In the genomic region with DNA sequence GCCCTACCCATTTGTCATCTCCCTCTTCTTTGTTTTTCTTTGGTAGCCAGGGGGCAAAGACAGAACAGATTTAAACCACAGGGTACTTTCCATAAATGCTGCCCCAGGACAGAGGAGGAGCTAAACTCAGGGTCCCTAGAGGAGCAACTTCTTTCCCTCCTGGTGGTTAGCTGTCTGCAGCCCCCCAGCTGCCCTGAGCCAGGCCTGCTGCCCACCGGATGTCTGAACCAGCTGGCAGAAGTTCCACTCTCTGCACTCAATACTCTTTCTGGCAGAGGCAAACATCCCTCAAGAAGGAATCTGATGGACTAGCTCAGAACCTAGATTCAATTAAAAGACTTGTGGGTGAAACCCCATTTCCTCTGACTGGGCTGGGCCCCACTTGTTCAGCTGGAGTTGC, we compare ENCODE assay signal across 16 cellular contexts. TPM values are rescaled to one million over a fixed set of nuclear protein-coding genes. Genes with fewer than 3 reads are reported as not detected.
DNase-seq lines count a peak whose midpoint lies in the region; ATAC-seq and TF ChIP-seq lines count a peak whose summit lies in the region.
"Had no signal": no experiment of that assay in that cellular context is flagged by ENCODE, and none has a peak within 500 bp of the region (broad histone marks: within the 10 kb centered on the region; RNA-seq: fewer than 3 reads in every experiment).

No MANE protein-coding gene starts in this region.

- peaks cover 20% of the 10 kb centered on the region for H3K79me2 ChIP-seq in KMS-11 (ENCODE audit: insufficient read depth, low read depth)

- no peaks in the 10 kb centered on the region for H3K9me3 Mint-ChIP-seq in activated T-cell treated with anti-CD3 and anti-CD28 coated beads, Interleukin-2, amount 50 U/mL, for 24 hours
- H3K9me3 Mint-ChIP-seq in stimulated activated naive CD8-positive, alpha-beta T cell treated with anti-CD3 and anti-CD28 coated beads, Interleukin-15, amount 100 ng/mL, for 72 hours = no peaks in the 10 kb centered on the region
- H3K9me3 Mint-ChIP-seq: IgD-negative memory B cell had no signal

- no peak overlapping the region; the same call in 1 of the 2 replicates for H2AFZ ChIP-seq in KMS-11 (ENCODE audit: low read depth)

- H3K4me1 Mint-ChIP-seq in activated T-cell treated with anti-CD3 and anti-CD28 coated beads, Interleukin-2, amount 50 U/mL, for 24 hours (ENCODE audit: low read depth) = peaks cover 71% of the 10 kb centered on the region
- H3K4me1 Mint-ChIP-seq in stimulated activated naive CD8-positive, alpha-beta T cell treated with anti-CD3 and anti-CD28 coated beads, Interleukin-15, amount 100 ng/mL, for 72 hours = peaks cover 82% of the 10 kb centered on the region

- H3K27me3 ChIP-seq in KMS-11 (ENCODE audit: insufficient read depth, low read depth) (no peaks in the 10 kb centered on the region), duodenal mucosa (ENCODE audit: control insufficient read depth in 1 of 2, insufficient read depth in 2 of 2, low read length in 2 of 2) (no peaks in the 10 kb centered on the region)
- H3K27me3 ChIP-seq: brain microvascular endothelial cell had no signal

- H3K36me3 ChIP-seq in KMS-11 (ENCODE audit: insufficient read depth) (no peaks in the 10 kb centered on the region), duodenal mucosa (ENCODE audit: control insufficient read depth in 1 of 2, insufficient read depth in 2 of 2, low read length in 2 of 2) (peaks cover 6 to 29% of the 10 kb centered on the region in 2 donors)
- H3K36me3 ChIP-seq: tibial artery had no signal

- H3K4me3 Mint-ChIP-seq in activated T-cell treated with anti-CD3 and anti-CD28 coated beads, Interleukin-2, amount 50 U/mL, for 24 hours = no peak overlapping the region
- H3K4me3 Mint-ChIP-seq in stimulated activated naive CD8-positive, alpha-beta T cell treated with anti-CD3 and anti-CD28 coated beads, Interleukin-15, amount 100 ng/mL, for 72 hours = peak overlapping the region; percentile 8 to 71

- peaks cover 95% of the 10 kb centered on the region for H3K36me3 Mint-ChIP-seq in activated T-cell treated with anti-CD3 and anti-CD28 coated beads, Interleukin-2, amount 50 U/mL, for 24 hours (ENCODE audit: low read depth)
- H3K36me3 Mint-ChIP-seq: IgD-negative memory B cell had no signal

- H3K27ac ChIP-seq in KMS-11 (peak overlapping the region; percentile 83), duodenal mucosa (ENCODE audit: low read depth, low read length) (no peak overlapping the region)
- H3K27ac ChIP-seq: brain microvascular endothelial cell, psoas muscle, tibial artery had no signal

- H3K4me3 ChIP-seq in KMS-11 (IDR thresholded peaks at IDR 0.05; ENCODE audit: insufficient read depth, low read depth, low read length) (no peak overlapping the region), duodenal mucosa (ENCODE audit: low read depth in 1 of 2, low read length in 2 of 2) (peak overlapping the region in 1 of 2 donors; percentile 24)
- H3K4me3 ChIP-seq: psoas muscle, tibial artery had no signal

- peak overlapping the region; percentile 41; the same call in 1 of the 2 replicates for H3K9ac ChIP-seq in KMS-11
- peak overlapping the region; percentile 8 to 27 for H3K9ac ChIP-seq in duodenal mucosa (ENCODE audit: low read depth in 1 of 2, low read length in 2 of 2)

- no peaks in the 10 kb centered on the region for H3K27me3 Mint-ChIP-seq in activated T-cell treated with anti-CD3 and anti-CD28 coated beads, Interleukin-2, amount 50 U/mL, for 24 hours
- peaks cover 7% of the 10 kb centered on the region for H3K27me3 Mint-ChIP-seq in stimulated activated naive CD8-positive, alpha-beta T cell treated with anti-CD3 and anti-CD28 coated beads, Interleukin-15, amount 100 ng/mL, for 72 hours

- DNase-seq in activated T-cell treated with anti-CD3 and anti-CD28 coated beads, Interleukin-2, amount 50 U/mL, for 24 hours = no peak
- no peak for DNase-seq in activated T-cell treated with anti-CD3 and anti-CD28 coated beads, Interleukin-2, amount 50 U/mL, for 1 hour
- DNase-seq in stimulated activated naive CD8-positive, alpha-beta T cell treated with anti-CD3 and anti-CD28 coated beads, Interleukin-15, amount 100 ng/mL, for 72 hours = no peak
- no peak for DNase-seq in activated CD4-positive, CD25-positive, alpha-beta regulatory T cell treated with anti-CD3 and anti-CD28 coated beads, Interleukin-2, amount 50 U/mL, for 72 hours
- DNase-seq in cardiac septum (ENCODE audit: low spot score) = no peak
- DNase-seq: activated naive CD4-positive, alpha-beta T cell treated with anti-CD3 and anti-CD28 coated beads, Interleukin-2, amount 50 U/mL, for 16 hours; brain microvascular endothelial cell; NCI-H345; NK-92 treated with Interleukin-12 subunit alpha and Interleukin-12 subunit beta, amount 100 ng/mL, for 24 hours; psoas muscle; Right ventricle myocardium superior; tibial artery had no signal

- peak overlapping the region; percentile 18 for H3K27ac Mint-ChIP-seq in activated T-cell treated with anti-CD3 and anti-CD28 coated beads, Interleukin-2, amount 50 U/mL, for 24 hours
- peak overlapping the region in 1 of 2 donors; percentile 25 for H3K27ac Mint-ChIP-seq in stimulated activated naive CD8-positive, alpha-beta T cell treated with anti-CD3 and anti-CD28 coated beads, Interleukin-15, amount 100 ng/mL, for 72 hours
- H3K27ac Mint-ChIP-seq: IgD-negative memory B cell had no signal

- H3K9me3 ChIP-seq in duodenal mucosa (ENCODE audit: control insufficient read depth in 1 of 2, low read length in 2 of 2) = no peaks in the 10 kb centered on the region
- H3K9me3 ChIP-seq: psoas muscle, tibial artery had no signal

- H3K4me2 ChIP-seq in KMS-11 = peak overlapping the region; percentile 80

- intact Hi-C loops in cardiac septum (cut with DNase I) = no loop called here

- no peaks in the 10 kb centered on the region for H4K20me1 ChIP-seq in KMS-11 (ENCODE audit: insufficient read depth)

- peak; percentile 51 for ATAC-seq in stimulated activated naive CD8-positive, alpha-beta T cell treated with anti-CD3 and anti-CD28 coated beads, Interleukin-15, amount 100 ng/mL, for 72 hours
- ATAC-seq in HG02610 (IDR thresholded peaks at IDR 0.05; ENCODE audit: unreplicated experiment) = no peak
- ATAC-seq: psoas muscle had no signal

- no peak; the same call in 1 of the 2 replicates for TF ChIP-seq CTCF in KMS-11 (conservative IDR thresholded peaks at IDR 0.05; ENCODE audit: low read depth, low read length)

- H3K4me1 ChIP-seq in KMS-11 (ENCODE audit: low read depth, poor library complexity, severe bottlenecking) (peaks cover 68% of the 10 kb centered on the region), duodenal mucosa (ENCODE audit: control insufficient read depth in 1 of 2, insufficient read depth in 2 of 2, low read length in 2 of 2) (peaks cover 85 to 89% of the 10 kb centered on the region in 2 donors)
- H3K4me1 ChIP-seq: psoas muscle had no signal

RNA-seq across cellular contexts. Expression of a gene that starts 10.7 kb away (rescaled TPM):
- 1.3 TPM for total RNA-seq in cardiac septum
